Comparison of ENCODE assay signal across 14 cellular contexts in genomic region chr11:10379433-10379832, GRCh38.
DNase-seq lines count a peak whose midpoint lies in the region; TF ChIP-seq lines count a peak whose summit lies in the region.
"Had no signal": no experiment of that assay in that cellular context is flagged by ENCODE, and none has a peak within 500 bp of the region (broad histone marks: within the 10 kb centered on the region; RNA-seq: fewer than 3 reads in every experiment).

No MANE protein-coding gene starts in this region.

- no peak for DNase-seq in AG04450 (ENCODE audit: low read depth, low spot score)
- peak; percentile 80 for DNase-seq in HCEC 1CT
- no peak for DNase-seq in chondrocyte (ENCODE audit: low spot score)
- DNase-seq in myocyte (ENCODE audit: low read depth) = peak; percentile 6
- DNase-seq in mucosa of gallbladder (ENCODE audit: low spot score) = no peak
- DNase-seq in NK-92 (lab: John Stamatoyannopoulos, UW; ENCODE audit: unreplicated experiment) = no peak
- no peak for DNase-seq in HAP-1 (ENCODE audit: low spot score in 2 of 2)
- no peak for DNase-seq in activated naive CD8-positive, alpha-beta T cell treated with anti-CD3 and anti-CD28 coated beads for 36 hours
- DNase-seq: activated CD4-positive, CD25-positive, alpha-beta regulatory T cell; BE2C; NCI-H526 treated with DMSO at 0.1 percent for 48 hours; Peyer's patch had no signal

- no peak overlapping the region for H3K4me3 Mint-ChIP-seq in chondrocyte (ENCODE audit: unreplicated experiment)
- H3K4me3 Mint-ChIP-seq in activated naive CD8-positive, alpha-beta T cell treated with anti-CD3 and anti-CD28 coated beads for 36 hours = no peak overlapping the region
- H3K4me3 Mint-ChIP-seq: activated naive CD4-positive, alpha-beta T cell treated with anti-CD3 and anti-CD28 coated beads, Interleukin-2, amount 10 ng/mL, durations not matched to agents 7 days and 5 days had no signal

- POLR2A ChIA-PET in AG04450 (lab: Yijun Ruan, JAX) = interaction anchor here (1.3 kb wide), 1 partner anchor 13 kb away, joined by 5 read pairs; no protein-coding TSS in a partner anchor

- TF ChIP-seq CTCF in AG04450 (IDR thresholded peaks at IDR 0.05; ENCODE audit: low read depth, low read length) = no peak
- TF ChIP-seq CTCF in chondrocyte (IDR thresholded peaks at IDR 0.05) = no peak

- H3K9me3 Mint-ChIP-seq in chondrocyte (ENCODE audit: low read depth) = no peaks in the 10 kb centered on the region
- no peaks in the 10 kb centered on the region for H3K9me3 Mint-ChIP-seq in activated naive CD8-positive, alpha-beta T cell treated with anti-CD3 and anti-CD28 coated beads for 36 hours
- H3K9me3 Mint-ChIP-seq: activated naive CD4-positive, alpha-beta T cell treated with anti-CD3 and anti-CD28 coated beads, Interleukin-2, amount 10 ng/mL, durations not matched to agents 7 days and 5 days had no signal

- peak overlapping the region; percentile 61 for H3K27ac Mint-ChIP-seq in chondrocyte (ENCODE audit: unreplicated experiment)
- no peak overlapping the region for H3K27ac Mint-ChIP-seq in activated naive CD8-positive, alpha-beta T cell treated with anti-CD3 and anti-CD28 coated beads for 36 hours
- H3K27ac Mint-ChIP-seq: activated naive CD4-positive, alpha-beta T cell treated with anti-CD3 and anti-CD28 coated beads, Interleukin-2, amount 10 ng/mL, durations not matched to agents 7 days and 5 days had no signal

- H3K36me3 Mint-ChIP-seq in chondrocyte (ENCODE audit: low read depth) = no peaks in the 10 kb centered on the region
- H3K36me3 Mint-ChIP-seq in activated naive CD8-positive, alpha-beta T cell treated with anti-CD3 and anti-CD28 coated beads for 36 hours = no peaks in the 10 kb centered on the region
- H3K36me3 Mint-ChIP-seq: activated naive CD4-positive, alpha-beta T cell treated with anti-CD3 and anti-CD28 coated beads, Interleukin-2, amount 10 ng/mL, durations not matched to agents 7 days and 5 days had no signal

- no peaks in the 10 kb centered on the region for H3K4me1 ChIP-seq in HAP-1
- H3K4me1 ChIP-seq: BE2C, Peyer's patch had no signal

- H3K27me3 ChIP-seq in AG04450 (ENCODE audit: control insufficient read depth, insufficient read depth, low read length) (no peaks in the 10 kb centered on the region), HAP-1 (ENCODE audit: low read depth) (no peaks in the 10 kb centered on the region)
- H3K27me3 ChIP-seq: BE2C, Peyer's patch had no signal

- no peaks in the 10 kb centered on the region for H3K36me3 ChIP-seq in HAP-1 (replicated peaks)
- H3K36me3 ChIP-seq: BE2C, Peyer's patch had no signal

- no peak overlapping the region for H3K4me3 ChIP-seq in AG04450 (ENCODE audit: low read depth, low read length)
- no peak overlapping the region for H3K4me3 ChIP-seq in HAP-1
- H3K4me3 ChIP-seq: Peyer's patch, skin epidermis had no signal

- H3K27ac ChIP-seq in AG04450 (ENCODE audit: low read depth, low read length) = peak overlapping the region; percentile 32

- H3K27me3 Mint-ChIP-seq in chondrocyte (ENCODE audit: low read depth) = no peaks in the 10 kb centered on the region
- H3K27me3 Mint-ChIP-seq in activated naive CD8-positive, alpha-beta T cell treated with anti-CD3 and anti-CD28 coated beads for 36 hours = peaks cover 14% of the 10 kb centered on the region

- H3K9me3 ChIP-seq in AG04450 (ENCODE audit: control insufficient read depth, insufficient read depth, low read length) = 0 out of 2 replicates have a peak, but pooled peaks cover 2% of the 10 kb centered on the region
- H3K9me3 ChIP-seq in HAP-1 = no peaks in the 10 kb centered on the region
- H3K9me3 ChIP-seq: BE2C, Peyer's patch had no signal

- in situ Hi-C loops in HAP-1 (cut with MboI; ENCODE audit: low sequenced_read_pairs) = no loop called here

- CTCF ChIA-PET in AG04450 (lab: Charles Lee) = interaction anchor here (0.9 to 3.4 kb wide), 3 partner anchors 12 to 27 kb away, joined by 3 to 17 read pairs (median 5); no protein-coding TSS in a partner anchor

- peaks cover 43% of the 10 kb centered on the region for H3K4me1 Mint-ChIP-seq in chondrocyte (ENCODE audit: low read depth)
- no peaks in the 10 kb centered on the region for H3K4me1 Mint-ChIP-seq in activated naive CD8-positive, alpha-beta T cell treated with anti-CD3 and anti-CD28 coated beads for 36 hours
- H3K4me1 Mint-ChIP-seq: activated naive CD4-positive, alpha-beta T cell treated with anti-CD3 and anti-CD28 coated beads, Interleukin-2, amount 10 ng/mL, durations not matched to agents 7 days and 5 days had no signal

Comparison
In these comparisons a context has a peak if more than half of its experiments do, and no peak if none do; other contexts are left out.
1. DNase-seq: peak in HCEC 1CT (single experiment) and myocyte (single experiment); none in AG04450 (single experiment), chondrocyte (single experiment), mucosa of gallbladder (single experiment), NK-92 (single experiment), HAP-1 (0 of 2) and activated naive CD8-positive, alpha-beta T cell treated with anti-CD3 and anti-CD28 coated beads for 36 hours (single experiment).